Comparison of ENCODE assay signal across 8 cellular contexts in genomic region chr16:74984670-74985411, GRCh38. TPM values are rescaled to one million over a fixed set of nuclear protein-coding genes. Genes with fewer than 3 reads are reported as not detected.
DNase-seq lines count a peak whose midpoint lies in the region; ATAC-seq and TF ChIP-seq lines count a peak whose summit lies in the region.

Gene WDR59 (minus strand): TSS chr16:74985123. CDS start chr16:74985017, 106 bp downstream.

- H3K27ac ChIP-seq in SU-DHL-6 (ENCODE audit: low read depth, low read length) (no peak within 1 kb of the TSS), ovary (peak within 1 kb of the TSS; percentile 59 to 66), thyroid gland (peak within 1 kb of the TSS; percentile 20 to 80 (median 67))

- POLR2A ChIA-PET in activated naive CD8-positive, alpha-beta T cell treated with anti-CD3 and anti-CD28 coated beads, Interleukin-2, amount 10 ng/mL, durations not matched to agents 7 days and 5 days (lab: Charles Lee) = interaction anchor here (0.5 to 2.2 kb wide), 11 partner anchors 14 to 449 kb away, joined by 3 to 10 read pairs (median 5); partner anchors contain the start of genes GLG1, RFWD3 and ZNRF1

- peak within 1 kb of the TSS; percentile 79 for H2AFZ ChIP-seq in SU-DHL-6 (ENCODE audit: low read depth, low read length, severe bottlenecking)

- H3K4me2 ChIP-seq in SU-DHL-6 (ENCODE audit: low read depth, low read length, poor library complexity, severe bottlenecking) = peak within 1 kb of the TSS; percentile 92

- H3K4me3 Mint-ChIP-seq in activated naive CD8-positive, alpha-beta T cell treated with anti-CD3 and anti-CD28 coated beads, Interleukin-2, amount 10 ng/mL, durations not matched to agents 7 days and 5 days = peak within 1 kb of the TSS; percentile 96

- peak within 1 kb of the TSS; percentile 83 for H3K9ac ChIP-seq in SU-DHL-6 (ENCODE audit: low read length)

- H3K27ac Mint-ChIP-seq in activated naive CD8-positive, alpha-beta T cell treated with anti-CD3 and anti-CD28 coated beads, Interleukin-2, amount 10 ng/mL, durations not matched to agents 7 days and 5 days = peak within 1 kb of the TSS; percentile 89

- H3F3A ChIP-seq in SU-DHL-6 (ENCODE audit: insufficient read depth) = no peaks in the 10 kb centered on the region

- H3K79me2 ChIP-seq in SU-DHL-6 (ENCODE audit: insufficient read depth, low read length) = peaks cover 32% of the 10 kb centered on the region

- H3K4me3 ChIP-seq in SU-DHL-6 (ENCODE audit: insufficient read depth, low read length, poor library complexity, severe bottlenecking) (peak within 1 kb of the TSS; percentile 92), ovary (peak within 1 kb of the TSS; percentile 89), thyroid gland (replicated peaks in 1 of 3) (peak within 1 kb of the TSS; percentile 85 to 90 (median 88))

- H3K27me3 ChIP-seq in SU-DHL-6 (ENCODE audit: low read length) (no peaks in the 10 kb centered on the region), ovary (no peaks in the 10 kb centered on the region), thyroid gland (no peaks in the 10 kb centered on the region)

- H3K9me3 ChIP-seq in SU-DHL-6 (ENCODE audit: insufficient read depth, low read length) (no peaks in the 10 kb centered on the region), ovary (no peaks in the 10 kb centered on the region), thyroid gland (no peaks in the 10 kb centered on the region)

- peak; percentile 100 for ATAC-seq in HG02678 (IDR thresholded peaks at IDR 0.05; ENCODE audit: unreplicated experiment)
- ATAC-seq in activated naive CD8-positive, alpha-beta T cell treated with anti-CD3 and anti-CD28 coated beads, Interleukin-2, amount 10 ng/mL, durations not matched to agents 7 days and 5 days (ENCODE audit: low read depth) = peak; percentile 100

- H3K27me3 Mint-ChIP-seq in activated naive CD8-positive, alpha-beta T cell treated with anti-CD3 and anti-CD28 coated beads, Interleukin-2, amount 10 ng/mL, durations not matched to agents 7 days and 5 days = peaks cover 2% of the 10 kb centered on the region

- peaks cover 10% of the 10 kb centered on the region for H3K4me1 Mint-ChIP-seq in activated naive CD8-positive, alpha-beta T cell treated with anti-CD3 and anti-CD28 coated beads, Interleukin-2, amount 10 ng/mL, durations not matched to agents 7 days and 5 days

- no peaks in the 10 kb centered on the region for H3K9me2 ChIP-seq in SU-DHL-6 (replicated peaks; ENCODE audit: insufficient read depth, low read length)

- no peaks in the 10 kb centered on the region for H3K9me3 Mint-ChIP-seq in activated naive CD8-positive, alpha-beta T cell treated with anti-CD3 and anti-CD28 coated beads, Interleukin-2, amount 10 ng/mL, durations not matched to agents 7 days and 5 days

- DNase-seq in NCI-H128 (lab: John Stamatoyannopoulos, UW; ENCODE audit: unreplicated experiment) = peak; percentile 97
- peak; percentile 92 for DNase-seq in activated naive CD8-positive, alpha-beta T cell treated with anti-CD3 and anti-CD28 coated beads, Interleukin-2, amount 10 ng/mL, durations not matched to agents 7 days and 5 days
- DNase-seq in head of caudate nucleus = peak; percentile 98 to 100 (median 99)
- DNase-seq in ovary = peak; percentile 98 to 100 (median 99)
- DNase-seq in thyroid gland = peak; percentile 100

- intact Hi-C loops in head of caudate nucleus (cut with DNase I) (no loop called here), ovary (cut with DNase I) (no loop called here), thyroid gland (cut with DNase I) (no loop called here)

- TF ChIP-seq EP300 in ovary (IDR thresholded peaks at IDR 0.05) = no peak

- no peak for TF ChIP-seq CTCF in SU-DHL-6 (IDR thresholded peaks at IDR 0.05; ENCODE audit: insufficient read depth, low read length, poor library complexity, severe bottlenecking)
- TF ChIP-seq CTCF in ovary (IDR thresholded peaks at IDR 0.05) = no peak
- TF ChIP-seq CTCF in thyroid gland (IDR thresholded peaks at IDR 0.05) = no peak

- peaks cover 3% of the 10 kb centered on the region for H3K36me3 Mint-ChIP-seq in activated naive CD8-positive, alpha-beta T cell treated with anti-CD3 and anti-CD28 coated beads, Interleukin-2, amount 10 ng/mL, durations not matched to agents 7 days and 5 days

- 1 to 2% (median 1%) methylated on average over 46 to 61 of the region's 61 CpGs for WGBS in ovary, 3 donors
- 1% methylated on average over 14 to 43 of the region's 61 CpGs for WGBS in thyroid gland, 2 donors

- TF ChIP-seq POLR2A in GM10847 (IDR thresholded peaks at IDR 0.05; ENCODE audit: extremely low read depth, insufficient read length) = peak; percentile 43
- peak; percentile 24 for TF ChIP-seq POLR2A in ovary (IDR thresholded peaks at IDR 0.05)
- peak in 1 of 2 donors; percentile 69 for TF ChIP-seq POLR2A in thyroid gland (IDR thresholded peaks at IDR 0.05)

- H3K36me3 ChIP-seq in SU-DHL-6 (ENCODE audit: low read length) = no peaks in the 10 kb centered on the region
- H3K36me3 ChIP-seq in ovary = no peaks in the 10 kb centered on the region
- H3K36me3 ChIP-seq in thyroid gland = no peaks in the 10 kb centered on the region

- no peaks in the 10 kb centered on the region for H4K20me1 ChIP-seq in SU-DHL-6 (ENCODE audit: low read depth, low read length)

- peaks cover 5% of the 10 kb centered on the region for H3K4me1 ChIP-seq in ovary (ENCODE audit: insufficient read depth)
- H3K4me1 ChIP-seq in thyroid gland = peaks cover 14 to 19% of the 10 kb centered on the region in 2 donors

RNA-seq across cellular contexts. Expression of gene WDR59, which starts in this region (rescaled TPM):
- total RNA-seq in activated naive CD8-positive, alpha-beta T cell treated with anti-CD3 and anti-CD28 coated beads, Interleukin-2, amount 10 ng/mL, durations not matched to agents 7 days and 5 days = 10 to 100 TPM; 80.5 to 81.2 TPM
- total RNA-seq in ovary = 10 to 100 TPM; 23.6 to 82.3 (median 70.0) TPM
- polyA plus RNA-seq in ovary = 10 to 100 TPM; 24.7 to 56.0 TPM
- total RNA-seq in thyroid gland = 10 to 100 TPM; 40.2 to 55.8 (median 46.9) TPM
